ENCODE assay signal across 1 cellular context in the genomic region with DNA sequence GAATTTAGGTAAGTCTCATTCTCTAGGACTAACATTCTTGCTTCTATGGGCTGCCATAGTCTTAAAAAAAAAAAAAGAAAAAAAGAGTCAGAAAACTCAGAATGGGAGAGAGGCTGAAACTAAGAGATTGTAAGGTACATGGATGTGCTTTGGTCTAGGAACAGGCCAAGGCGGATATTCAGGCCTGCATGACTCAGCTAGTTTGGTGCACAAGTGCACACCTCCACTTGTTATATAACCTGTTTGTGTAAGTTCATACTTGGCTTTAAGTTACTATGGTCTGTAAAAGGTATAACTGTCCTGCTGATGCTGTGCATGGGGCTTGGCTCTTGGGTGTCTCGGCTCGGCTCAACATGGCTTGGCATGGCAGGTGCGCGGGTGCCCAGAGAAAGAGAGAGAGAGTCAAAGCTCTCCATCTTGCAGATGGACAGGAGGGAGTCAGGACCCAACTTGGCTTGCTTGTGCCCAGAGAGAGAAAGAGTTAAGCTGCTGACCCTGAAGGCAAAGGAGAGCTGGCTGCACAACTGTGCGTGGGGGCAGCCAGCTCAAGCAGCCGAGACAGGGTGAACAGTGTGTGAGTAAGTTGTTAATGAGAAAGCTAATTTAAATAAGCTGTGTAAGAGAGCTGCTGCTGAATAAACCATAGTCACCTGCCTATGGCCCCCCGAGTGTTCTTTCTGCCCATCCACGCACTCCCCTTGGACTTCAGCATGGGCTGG.
TF ChIP-seq lines count a peak whose summit lies in the region.

No MANE protein-coding gene starts in this region.

TF ChIP-seq in K562, 482 proteins besides CTCF, POLR2A, EP300 and RAD21:
- TF ChIP-seq TFAM (CRISPR knock-in tag; conservative IDR thresholded peaks at IDR 0.05) = no peak
- peak; percentile 81 for TF ChIP-seq NFE2 (IDR thresholded peaks at IDR 0.05; ENCODE audit: low read depth)
- no peak for TF ChIP-seq SNIP1 (IDR thresholded peaks at IDR 0.05; ENCODE audit: low read depth)
- peak; percentile 67; the same call in 1 of the 2 replicates for TF ChIP-seq ZNF316 (IDR thresholded peaks at IDR 0.05)
- no peak for TF ChIP-seq GATAD2B (IDR thresholded peaks at IDR 0.05; ENCODE audit: borderline replicate concordance)
- TF ChIP-seq ZFP30 (CRISPR knock-in tag; IDR thresholded peaks at IDR 0.05; ENCODE audit: borderline replicate concordance) = no peak
- TF ChIP-seq LEF1 (IDR thresholded peaks at IDR 0.05) = no peak
- no peak for TF ChIP-seq MTF1 (CRISPR knock-in tag; IDR thresholded peaks at IDR 0.05; ENCODE audit: borderline replicate concordance)
- no peak for TF ChIP-seq EWSR1 (IDR thresholded peaks at IDR 0.05; ENCODE audit: borderline replicate concordance, low read depth, partially characterized antibody)
- no peak for TF ChIP-seq CHCHD3 (CRISPR knock-in tag; IDR thresholded peaks at IDR 0.05)
- TF ChIP-seq, protein P1, sequence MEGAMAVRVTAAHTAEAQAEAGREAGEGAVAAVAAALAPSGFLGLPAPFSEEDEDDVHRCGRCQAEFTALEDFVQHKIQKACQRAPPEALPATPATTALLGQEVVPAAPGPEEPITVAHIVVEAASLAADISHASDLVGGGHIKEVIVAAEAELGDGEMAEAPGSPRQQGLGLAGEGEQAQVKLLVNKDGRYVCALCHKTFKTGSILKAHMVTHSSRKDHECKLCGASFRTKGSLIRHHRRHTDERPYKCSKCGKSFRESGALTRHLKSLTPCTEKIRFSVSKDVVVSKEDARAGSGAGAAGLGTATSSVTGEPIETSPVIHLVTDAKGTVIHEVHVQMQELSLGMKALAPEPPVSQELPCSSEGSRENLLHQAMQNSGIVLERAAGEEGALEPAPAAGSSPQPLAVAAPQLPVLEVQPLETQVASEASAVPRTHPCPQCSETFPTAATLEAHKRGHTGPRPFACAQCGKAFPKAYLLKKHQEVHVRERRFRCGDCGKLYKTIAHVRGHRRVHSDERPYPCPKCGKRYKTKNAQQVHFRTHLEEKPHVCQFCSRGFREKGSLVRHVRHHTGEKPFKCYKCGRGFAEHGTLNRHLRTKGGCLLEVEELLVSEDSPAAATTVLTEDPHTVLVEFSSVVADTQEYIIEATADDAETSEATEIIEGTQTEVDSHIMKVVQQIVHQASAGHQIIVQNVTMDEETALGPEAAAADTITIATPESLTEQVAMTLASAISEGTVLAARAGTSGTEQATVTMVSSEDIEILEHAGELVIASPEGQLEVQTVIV (CRISPR knock-in tag; IDR thresholded peaks at IDR 0.05; ENCODE audit: borderline replicate concordance) = no peak
- peak; percentile 57; the same call in 1 of the 2 replicates for TF ChIP-seq MAFK (IDR thresholded peaks at IDR 0.05; ENCODE audit: low read length)
- no peak for TF ChIP-seq ZNF431 (CRISPR knock-in tag; IDR thresholded peaks at IDR 0.05)
- TF ChIP-seq BACH1 (tag; IDR thresholded peaks at IDR 0.05) = no peak
- TF ChIP-seq, protein P2, sequence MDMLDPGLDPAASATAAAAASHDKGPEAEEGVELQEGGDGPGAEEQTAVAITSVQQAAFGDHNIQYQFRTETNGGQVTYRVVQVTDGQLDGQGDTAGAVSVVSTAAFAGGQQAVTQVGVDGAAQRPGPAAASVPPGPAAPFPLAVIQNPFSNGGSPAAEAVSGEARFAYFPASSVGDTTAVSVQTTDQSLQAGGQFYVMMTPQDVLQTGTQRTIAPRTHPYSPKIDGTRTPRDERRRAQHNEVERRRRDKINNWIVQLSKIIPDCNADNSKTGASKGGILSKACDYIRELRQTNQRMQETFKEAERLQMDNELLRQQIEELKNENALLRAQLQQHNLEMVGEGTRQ (CRISPR knock-in tag; IDR thresholded peaks at IDR 0.05) = no peak
- TF ChIP-seq ESRRA (IDR thresholded peaks at IDR 0.05; ENCODE audit: borderline replicate concordance, low read depth) = no peak
- no peak for TF ChIP-seq CBX8 (IDR thresholded peaks at IDR 0.05; ENCODE audit: borderline replicate concordance, extremely low read depth, low read depth, low read length, poor library complexity, severe bottlenecking)
- no peak for TF ChIP-seq FOSL1 (tag; conservative IDR thresholded peaks at IDR 0.05)
- TF ChIP-seq COPS2 (conservative IDR thresholded peaks at IDR 0.05) = no peak
- TF ChIP-seq, protein P3, sequence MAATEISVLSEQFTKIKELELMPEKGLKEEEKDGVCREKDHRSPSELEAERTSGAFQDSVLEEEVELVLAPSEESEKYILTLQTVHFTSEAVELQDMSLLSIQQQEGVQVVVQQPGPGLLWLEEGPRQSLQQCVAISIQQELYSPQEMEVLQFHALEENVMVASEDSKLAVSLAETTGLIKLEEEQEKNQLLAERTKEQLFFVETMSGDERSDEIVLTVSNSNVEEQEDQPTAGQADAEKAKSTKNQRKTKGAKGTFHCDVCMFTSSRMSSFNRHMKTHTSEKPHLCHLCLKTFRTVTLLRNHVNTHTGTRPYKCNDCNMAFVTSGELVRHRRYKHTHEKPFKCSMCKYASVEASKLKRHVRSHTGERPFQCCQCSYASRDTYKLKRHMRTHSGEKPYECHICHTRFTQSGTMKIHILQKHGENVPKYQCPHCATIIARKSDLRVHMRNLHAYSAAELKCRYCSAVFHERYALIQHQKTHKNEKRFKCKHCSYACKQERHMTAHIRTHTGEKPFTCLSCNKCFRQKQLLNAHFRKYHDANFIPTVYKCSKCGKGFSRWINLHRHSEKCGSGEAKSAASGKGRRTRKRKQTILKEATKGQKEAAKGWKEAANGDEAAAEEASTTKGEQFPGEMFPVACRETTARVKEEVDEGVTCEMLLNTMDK (IDR thresholded peaks at IDR 0.05; ENCODE audit: borderline replicate concordance, insufficient read depth, low read depth, low read length, poor library complexity, severe bottlenecking) = no peak
- TF ChIP-seq JUN (IDR thresholded peaks at IDR 0.05; ENCODE audit: borderline replicate concordance, low read depth, low read length) = no peak
- TF ChIP-seq JUN (CRISPR knock-in tag; IDR thresholded peaks at IDR 0.05; ENCODE audit: borderline replicate concordance) = no peak
- no peak for TF ChIP-seq KDM5B (IDR thresholded peaks at IDR 0.05; ENCODE audit: insufficient replicate concordance, low read depth, low read length)
- TF ChIP-seq NFE2L1 (tag; IDR thresholded peaks at IDR 0.05; ENCODE audit: borderline replicate concordance, low read depth) = peak; percentile 56; the same call in 1 of the 2 replicates
- no peak for TF ChIP-seq FOXJ2 (tag; IDR thresholded peaks at IDR 0.05)
- TF ChIP-seq HLTF (IDR thresholded peaks at IDR 0.05) = no peak
- TF ChIP-seq, protein P4, sequence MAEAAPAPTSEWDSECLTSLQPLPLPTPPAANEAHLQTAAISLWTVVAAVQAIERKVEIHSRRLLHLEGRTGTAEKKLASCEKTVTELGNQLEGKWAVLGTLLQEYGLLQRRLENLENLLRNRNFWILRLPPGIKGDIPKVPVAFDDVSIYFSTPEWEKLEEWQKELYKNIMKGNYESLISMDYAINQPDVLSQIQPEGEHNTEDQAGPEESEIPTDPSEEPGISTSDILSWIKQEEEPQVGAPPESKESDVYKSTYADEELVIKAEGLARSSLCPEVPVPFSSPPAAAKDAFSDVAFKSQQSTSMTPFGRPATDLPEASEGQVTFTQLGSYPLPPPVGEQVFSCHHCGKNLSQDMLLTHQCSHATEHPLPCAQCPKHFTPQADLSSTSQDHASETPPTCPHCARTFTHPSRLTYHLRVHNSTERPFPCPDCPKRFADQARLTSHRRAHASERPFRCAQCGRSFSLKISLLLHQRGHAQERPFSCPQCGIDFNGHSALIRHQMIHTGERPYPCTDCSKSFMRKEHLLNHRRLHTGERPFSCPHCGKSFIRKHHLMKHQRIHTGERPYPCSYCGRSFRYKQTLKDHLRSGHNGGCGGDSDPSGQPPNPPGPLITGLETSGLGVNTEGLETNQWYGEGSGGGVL (CRISPR knock-in tag; IDR thresholded peaks at IDR 0.05) = no peak
- no peak for TF ChIP-seq STAT5B (CRISPR knock-in tag; IDR thresholded peaks at IDR 0.05)
- TF ChIP-seq, protein P5, sequence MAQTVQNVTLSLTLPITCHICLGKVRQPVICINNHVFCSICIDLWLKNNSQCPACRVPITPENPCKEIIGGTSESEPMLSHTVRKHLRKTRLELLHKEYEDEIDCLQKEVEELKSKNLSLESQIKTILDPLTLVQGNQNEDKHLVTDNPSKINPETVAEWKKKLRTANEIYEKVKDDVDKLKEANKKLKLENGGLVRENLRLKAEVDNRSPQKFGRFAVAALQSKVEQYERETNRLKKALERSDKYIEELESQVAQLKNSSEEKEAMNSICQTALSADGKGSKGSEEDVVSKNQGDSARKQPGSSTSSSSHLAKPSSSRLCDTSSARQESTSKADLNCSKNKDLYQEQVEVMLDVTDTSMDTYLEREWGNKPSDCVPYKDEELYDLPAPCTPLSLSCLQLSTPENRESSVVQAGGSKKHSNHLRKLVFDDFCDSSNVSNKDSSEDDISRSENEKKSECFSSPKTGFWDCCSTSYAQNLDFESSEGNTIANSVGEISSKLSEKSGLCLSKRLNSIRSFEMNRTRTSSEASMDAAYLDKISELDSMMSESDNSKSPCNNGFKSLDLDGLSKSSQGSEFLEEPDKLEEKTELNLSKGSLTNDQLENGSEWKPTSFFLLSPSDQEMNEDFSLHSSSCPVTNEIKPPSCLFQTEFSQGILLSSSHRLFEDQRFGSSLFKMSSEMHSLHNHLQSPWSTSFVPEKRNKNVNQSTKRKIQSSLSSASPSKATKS (CRISPR knock-in tag; IDR thresholded peaks at IDR 0.05) = no peak
- TF ChIP-seq MAFF (IDR thresholded peaks at IDR 0.05; ENCODE audit: low read length) = peak; percentile 59
- no peak for TF ChIP-seq CAMTA2 (CRISPR knock-in tag; conservative IDR thresholded peaks at IDR 0.05)
- no peak for TF ChIP-seq KHSRP (IDR thresholded peaks at IDR 0.05)
- TF ChIP-seq, protein P6, sequence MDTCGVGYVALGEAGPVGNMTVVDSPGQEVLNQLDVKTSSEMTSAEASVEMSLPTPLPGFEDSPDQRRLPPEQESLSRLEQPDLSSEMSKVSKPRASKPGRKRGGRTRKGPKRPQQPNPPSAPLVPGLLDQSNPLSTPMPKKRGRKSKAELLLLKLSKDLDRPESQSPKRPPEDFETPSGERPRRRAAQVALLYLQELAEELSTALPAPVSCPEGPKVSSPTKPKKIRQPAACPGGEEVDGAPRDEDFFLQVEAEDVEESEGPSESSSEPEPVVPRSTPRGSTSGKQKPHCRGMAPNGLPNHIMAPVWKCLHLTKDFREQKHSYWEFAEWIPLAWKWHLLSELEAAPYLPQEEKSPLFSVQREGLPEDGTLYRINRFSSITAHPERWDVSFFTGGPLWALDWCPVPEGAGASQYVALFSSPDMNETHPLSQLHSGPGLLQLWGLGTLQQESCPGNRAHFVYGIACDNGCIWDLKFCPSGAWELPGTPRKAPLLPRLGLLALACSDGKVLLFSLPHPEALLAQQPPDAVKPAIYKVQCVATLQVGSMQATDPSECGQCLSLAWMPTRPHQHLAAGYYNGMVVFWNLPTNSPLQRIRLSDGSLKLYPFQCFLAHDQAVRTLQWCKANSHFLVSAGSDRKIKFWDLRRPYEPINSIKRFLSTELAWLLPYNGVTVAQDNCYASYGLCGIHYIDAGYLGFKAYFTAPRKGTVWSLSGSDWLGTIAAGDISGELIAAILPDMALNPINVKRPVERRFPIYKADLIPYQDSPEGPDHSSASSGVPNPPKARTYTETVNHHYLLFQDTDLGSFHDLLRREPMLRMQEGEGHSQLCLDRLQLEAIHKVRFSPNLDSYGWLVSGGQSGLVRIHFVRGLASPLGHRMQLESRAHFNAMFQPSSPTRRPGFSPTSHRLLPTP (IDR thresholded peaks at IDR 0.05; ENCODE audit: borderline replicate concordance, extremely low read depth, insufficient read length) = no peak
- TF ChIP-seq, protein P7, sequence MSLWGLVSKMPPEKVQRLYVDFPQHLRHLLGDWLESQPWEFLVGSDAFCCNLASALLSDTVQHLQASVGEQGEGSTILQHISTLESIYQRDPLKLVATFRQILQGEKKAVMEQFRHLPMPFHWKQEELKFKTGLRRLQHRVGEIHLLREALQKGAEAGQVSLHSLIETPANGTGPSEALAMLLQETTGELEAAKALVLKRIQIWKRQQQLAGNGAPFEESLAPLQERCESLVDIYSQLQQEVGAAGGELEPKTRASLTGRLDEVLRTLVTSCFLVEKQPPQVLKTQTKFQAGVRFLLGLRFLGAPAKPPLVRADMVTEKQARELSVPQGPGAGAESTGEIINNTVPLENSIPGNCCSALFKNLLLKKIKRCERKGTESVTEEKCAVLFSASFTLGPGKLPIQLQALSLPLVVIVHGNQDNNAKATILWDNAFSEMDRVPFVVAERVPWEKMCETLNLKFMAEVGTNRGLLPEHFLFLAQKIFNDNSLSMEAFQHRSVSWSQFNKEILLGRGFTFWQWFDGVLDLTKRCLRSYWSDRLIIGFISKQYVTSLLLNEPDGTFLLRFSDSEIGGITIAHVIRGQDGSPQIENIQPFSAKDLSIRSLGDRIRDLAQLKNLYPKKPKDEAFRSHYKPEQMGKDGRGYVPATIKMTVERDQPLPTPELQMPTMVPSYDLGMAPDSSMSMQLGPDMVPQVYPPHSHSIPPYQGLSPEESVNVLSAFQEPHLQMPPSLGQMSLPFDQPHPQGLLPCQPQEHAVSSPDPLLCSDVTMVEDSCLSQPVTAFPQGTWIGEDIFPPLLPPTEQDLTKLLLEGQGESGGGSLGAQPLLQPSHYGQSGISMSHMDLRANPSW (CRISPR knock-in tag; IDR thresholded peaks at IDR 0.05) = no peak
- no peak for TF ChIP-seq RUNX1 (IDR thresholded peaks at IDR 0.05; ENCODE audit: low read depth)
- TF ChIP-seq, protein P8, sequence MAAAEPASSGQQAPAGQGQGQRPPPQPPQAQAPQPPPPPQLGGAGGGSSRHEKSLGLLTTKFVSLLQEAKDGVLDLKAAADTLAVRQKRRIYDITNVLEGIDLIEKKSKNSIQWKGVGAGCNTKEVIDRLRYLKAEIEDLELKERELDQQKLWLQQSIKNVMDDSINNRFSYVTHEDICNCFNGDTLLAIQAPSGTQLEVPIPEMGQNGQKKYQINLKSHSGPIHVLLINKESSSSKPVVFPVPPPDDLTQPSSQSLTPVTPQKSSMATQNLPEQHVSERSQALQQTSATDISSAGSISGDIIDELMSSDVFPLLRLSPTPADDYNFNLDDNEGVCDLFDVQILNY (CRISPR knock-in tag; IDR thresholded peaks at IDR 0.05) = no peak
- no peak for TF ChIP-seq RBM15 (IDR thresholded peaks at IDR 0.05; ENCODE audit: insufficient read depth, low read length)
- TF ChIP-seq MAFG (tag; conservative IDR thresholded peaks at IDR 0.05) = peak; percentile 76
- TF ChIP-seq C11orf30 (IDR thresholded peaks at IDR 0.05; ENCODE audit: low read depth) = peak; percentile 58
- TF ChIP-seq CEBPB (tag; IDR thresholded peaks at IDR 0.05) = no peak
- TF ChIP-seq, protein P9, sequence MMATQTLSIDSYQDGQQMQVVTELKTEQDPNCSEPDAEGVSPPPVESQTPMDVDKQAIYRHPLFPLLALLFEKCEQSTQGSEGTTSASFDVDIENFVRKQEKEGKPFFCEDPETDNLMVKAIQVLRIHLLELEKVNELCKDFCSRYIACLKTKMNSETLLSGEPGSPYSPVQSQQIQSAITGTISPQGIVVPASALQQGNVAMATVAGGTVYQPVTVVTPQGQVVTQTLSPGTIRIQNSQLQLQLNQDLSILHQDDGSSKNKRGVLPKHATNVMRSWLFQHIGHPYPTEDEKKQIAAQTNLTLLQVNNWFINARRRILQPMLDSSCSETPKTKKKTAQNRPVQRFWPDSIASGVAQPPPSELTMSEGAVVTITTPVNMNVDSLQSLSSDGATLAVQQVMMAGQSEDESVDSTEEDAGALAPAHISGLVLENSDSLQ (IDR thresholded peaks at IDR 0.05) = no peak
- no peak for TF ChIP-seq GTF2F1 (IDR thresholded peaks at IDR 0.05; ENCODE audit: low read depth, low read length)
- TF ChIP-seq ETV6 (IDR thresholded peaks at IDR 0.05; ENCODE audit: borderline replicate concordance in 1 of 2, low read depth in 2 of 2, low read length in 1 of 2) = no peak
- no peak for TF ChIP-seq ETV6 (CRISPR knock-in tag; IDR thresholded peaks at IDR 0.05; ENCODE audit: borderline replicate concordance)
